ENCODE assay signal across 11 cellular contexts in the genomic region with DNA sequence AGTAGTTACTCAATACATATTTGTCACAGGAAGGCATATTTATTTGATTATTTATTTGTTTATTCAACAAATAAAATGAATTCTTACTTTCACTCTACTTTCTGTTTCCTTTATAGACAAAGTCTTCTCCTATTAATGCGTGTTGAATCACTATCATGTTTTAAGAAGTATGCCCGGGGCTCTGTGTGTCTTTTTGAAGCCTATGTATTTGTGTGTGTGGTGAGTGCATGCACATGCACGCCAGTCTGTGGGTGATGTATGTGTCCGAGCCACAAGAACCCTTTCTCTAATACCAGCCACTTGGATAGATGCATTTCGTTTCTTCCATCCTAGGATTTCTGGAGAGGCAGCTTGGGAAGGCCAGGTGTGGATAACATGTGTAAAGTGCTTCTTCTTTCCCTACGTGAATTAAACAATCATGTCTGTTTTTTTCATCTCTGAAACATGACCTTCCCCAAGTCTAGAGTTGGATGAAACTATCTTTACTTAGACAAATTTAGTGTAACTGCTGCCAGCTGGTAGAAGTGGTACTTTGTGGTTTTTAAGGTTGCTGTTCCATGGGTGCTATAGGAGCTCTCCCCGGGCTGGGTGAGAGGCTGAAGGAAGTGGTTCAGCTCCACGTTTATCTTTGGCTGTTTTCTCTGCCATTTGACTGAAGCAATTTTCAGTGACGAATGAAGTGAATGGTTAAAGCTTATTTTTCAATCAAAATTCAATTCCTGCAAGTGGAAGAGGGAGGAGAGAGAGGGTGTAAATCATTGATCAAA. TPM values are rescaled to one million over a fixed set of nuclear protein-coding genes. Genes with fewer than 3 reads are reported as not detected.
A peak's percentile ranks its signal among the peaks of the same experiment; 100 is the strongest.
DNase-seq lines count a peak whose midpoint lies in the region; ATAC-seq, FAIRE-seq and TF ChIP-seq lines count a peak whose summit lies in the region.
"Had no signal": no experiment of that assay in that cellular context is flagged by ENCODE, and none has a peak within 500 bp of the region (broad histone marks: within the 10 kb centered on the region; RNA-seq: fewer than 3 reads in every experiment).

No MANE protein-coding gene starts in this region.

- ATAC-seq in GM23338: no peak
- ATAC-seq in activated CD8-positive, alpha-beta T cell treated with anti-CD3 and anti-CD28 coated beads for 36 hours: no peak

- no peak overlapping the region for H3K27ac ChIP-seq in GM23338 (ENCODE audit: low read depth)
- H3K27ac ChIP-seq in neural progenitor cell: no peak overlapping the region

- H3K27me3 ChIP-seq in GM23338 (ENCODE audit: insufficient read depth): no peaks in the 10 kb centered on the region
- H3K27me3 ChIP-seq in bronchial epithelial cell (ENCODE audit: control insufficient read depth, insufficient read depth, low read length): no peaks in the 10 kb centered on the region
- no peaks in the 10 kb centered on the region for H3K27me3 ChIP-seq in neural progenitor cell

- H3K9me3 ChIP-seq in neural progenitor cell (ENCODE audit: low read depth): no peaks in the 10 kb centered on the region
- H3K9me3 ChIP-seq: prostate gland had no signal

- H3K9ac ChIP-seq in neural progenitor cell: no peak overlapping the region

- H3K36me3 Mint-ChIP-seq in GM23338 (ENCODE audit: low read depth): peaks cover 9% of the 10 kb centered on the region; the same call in 2 of the 3 replicates
- no peaks in the 10 kb centered on the region for H3K36me3 Mint-ChIP-seq in neural progenitor cell
- H3K36me3 Mint-ChIP-seq in activated CD8-positive, alpha-beta T cell treated with anti-CD3 and anti-CD28 coated beads for 36 hours (ENCODE audit: low read depth): no peaks in the 10 kb centered on the region

- H2AFZ ChIP-seq in GM23338: peak overlapping the region; percentile 99
- H2AFZ ChIP-seq in neural progenitor cell (replicated peaks): peak overlapping the region; percentile 75

- FAIRE-seq in bronchial epithelial cell (lab: Jason Lieb, UNC): no peak

- POLR2A ChIA-PET in activated CD8-positive, alpha-beta T cell treated with anti-CD3 and anti-CD28 coated beads for 36 hours (lab: Charles Lee): no interaction called here

- intact Hi-C loops in activated CD8-positive, alpha-beta T cell treated with anti-CD3 and anti-CD28 coated beads for 36 hours (cut with micrococcal nuclease): no loop called here

- H3K79me2 ChIP-seq in GM23338 (replicated peaks; ENCODE audit: insufficient read depth): no peaks in the 10 kb centered on the region
- H3K79me2 ChIP-seq in neural progenitor cell (ENCODE audit: low read depth): no peaks in the 10 kb centered on the region

- H3K9me3 Mint-ChIP-seq in GM23338 (peaks cover 7% of the 10 kb centered on the region; the same call in 2 of the 3 replicates), neural progenitor cell (no peaks in the 10 kb centered on the region)
- H3K9me3 Mint-ChIP-seq in activated CD8-positive, alpha-beta T cell treated with anti-CD3 and anti-CD28 coated beads for 36 hours: no peaks in the 10 kb centered on the region
- H3K9me3 Mint-ChIP-seq: activated naive CD4-positive, alpha-beta T cell treated with anti-CD3 and anti-CD28 coated beads for 36 hours had no signal

- H3K27me3 Mint-ChIP-seq in GM23338 (ENCODE audit: insufficient read depth, low read depth, poor library complexity) (peaks cover 16% of the 10 kb centered on the region), neural progenitor cell (ENCODE audit: insufficient read depth, low read depth) (peaks cover 2% of the 10 kb centered on the region)
- H3K27me3 Mint-ChIP-seq in activated CD8-positive, alpha-beta T cell treated with anti-CD3 and anti-CD28 coated beads for 36 hours: peaks cover 12% of the 10 kb centered on the region

- H3K4me1 Mint-ChIP-seq in GM23338 (peaks cover 47% of the 10 kb centered on the region), neural progenitor cell (peaks cover 33% of the 10 kb centered on the region)
- H3K4me1 Mint-ChIP-seq in activated CD8-positive, alpha-beta T cell treated with anti-CD3 and anti-CD28 coated beads for 36 hours (ENCODE audit: low read depth): no peaks in the 10 kb centered on the region

- DNase-seq in GM23338 (ENCODE audit: low spot score) (no peak), NCI-H187 treated with DMSO at 0.1 percent for 48 hours (lab: John Stamatoyannopoulos, UW) (peak; percentile 82), bronchial epithelial cell (ENCODE audit: low read depth) (peak; percentile 75), neural progenitor cell (ENCODE audit: low spot score) (no peak), NCI-H446 (lab: John Stamatoyannopoulos, UW) (no peak)
- DNase-seq in activated CD8-positive, alpha-beta memory T cell treated with anti-CD3 and anti-CD28 coated beads, Interleukin-2, amount 50 U/mL, for 48 hours: no peak
- no peak for DNase-seq in activated CD8-positive, alpha-beta T cell treated with anti-CD3 and anti-CD28 coated beads for 36 hours
- no peak for DNase-seq in activated CD4-positive, alpha-beta T cell treated with anti-CD3 and anti-CD28 coated beads, Interleukin-2, amount 50 U/mL, for 4 hours
- DNase-seq: activated naive CD4-positive, alpha-beta T cell treated with anti-CD3 and anti-CD28 coated beads for 36 hours had no signal

- H3K27ac Mint-ChIP-seq in GM23338 (no peak overlapping the region), neural progenitor cell (peak overlapping the region; percentile 92)
- H3K27ac Mint-ChIP-seq in activated CD8-positive, alpha-beta T cell treated with anti-CD3 and anti-CD28 coated beads for 36 hours: no peak overlapping the region
- H3K27ac Mint-ChIP-seq: activated naive CD4-positive, alpha-beta T cell treated with anti-CD3 and anti-CD28 coated beads for 36 hours had no signal

- H3K4me3 Mint-ChIP-seq in GM23338 (no peak overlapping the region), neural progenitor cell (no peak overlapping the region)
- H3K4me3 Mint-ChIP-seq in activated CD8-positive, alpha-beta T cell treated with anti-CD3 and anti-CD28 coated beads for 36 hours: no peak overlapping the region
- H3K4me3 Mint-ChIP-seq: activated naive CD4-positive, alpha-beta T cell treated with anti-CD3 and anti-CD28 coated beads for 36 hours had no signal

- no peak for TF ChIP-seq CTCF in GM23338 (conservative IDR thresholded peaks at IDR 0.05; ENCODE audit: low read depth in 2 of 2)
- TF ChIP-seq CTCF in bronchial epithelial cell (IDR thresholded peaks at IDR 0.05; ENCODE audit: insufficient read depth, low read length, severe bottlenecking): no peak
- no peak for TF ChIP-seq CTCF in neural progenitor cell (IDR thresholded peaks at IDR 0.05)
- no peak for TF ChIP-seq CTCF in activated CD8-positive, alpha-beta T cell treated with anti-CD3 and anti-CD28 coated beads for 36 hours (IDR thresholded peaks at IDR 0.05)

- H3K4me2 ChIP-seq in GM23338 (no peak overlapping the region), neural progenitor cell (no peak overlapping the region)

- H3K4me3 ChIP-seq in GM23338 (no peak overlapping the region), bronchial epithelial cell (ENCODE audit: low read depth, low read length) (no peak overlapping the region), neural progenitor cell (no peak overlapping the region)
- H3K4me3 ChIP-seq: prostate gland had no signal

- CTCF ChIA-PET in activated CD8-positive, alpha-beta T cell treated with anti-CD3 and anti-CD28 coated beads for 36 hours (lab: Charles Lee): no interaction called here

- H3F3A ChIP-seq in GM23338 (replicated peaks; ENCODE audit: low read depth) (no peaks in the 10 kb centered on the region; the same call in 1 of the 2 replicates), neural progenitor cell (ENCODE audit: low read depth) (peaks cover 13% of the 10 kb centered on the region)

- 0 out of 2 replicates have a peak, but pooled peaks cover 5% of the 10 kb centered on the region for H3K9me2 ChIP-seq in GM23338 (ENCODE audit: insufficient read depth)

- H3K36me3 ChIP-seq in GM23338 (ENCODE audit: insufficient read depth) (no peaks in the 10 kb centered on the region), bronchial epithelial cell (ENCODE audit: control insufficient read depth, insufficient read depth, low read length) (no peaks in the 10 kb centered on the region), neural progenitor cell (no peaks in the 10 kb centered on the region)
- H3K36me3 ChIP-seq: prostate gland, WERI-Rb-1 had no signal

- H4K20me1 ChIP-seq in GM23338 (replicated peaks; ENCODE audit: insufficient read depth) (no peaks in the 10 kb centered on the region), neural progenitor cell (ENCODE audit: low read depth) (no peaks in the 10 kb centered on the region)

- H3K4me1 ChIP-seq in GM23338 (ENCODE audit: insufficient read depth) (peaks cover 25% of the 10 kb centered on the region), neural progenitor cell (peaks cover 10% of the 10 kb centered on the region)
- H3K4me1 ChIP-seq: prostate gland had no signal

TF ChIP-seq in GM23338, 12 proteins besides CTCF, POLR2A, EP300 and RAD21 (continues in another document):
- no peak for TF ChIP-seq JUNB (IDR thresholded peaks at IDR 0.05; ENCODE audit: unreplicated experiment)

RNA-seq across cellular contexts. Expression of a gene that starts 46.8 kb away (rescaled TPM):
- 12.7 and 22.4 TPM in 2 replicates for total RNA-seq in GM23338 (2014; rRNA removed; shearing (Covaris generic))
- polyA plus RNA-seq in GM23338 (2016; fragmentation: Nextera tagmentation; extraction: Ambion mirVana): 17.9 and 19.0 TPM in 2 replicates
- total RNA-seq in bronchial epithelial cell: 4.0 and 4.5 TPM in 2 replicates
- total RNA-seq in neural progenitor cell (ENCODE audit: low replicate concordance): 1.8 and 2.7 TPM in 2 replicates
- 1 to 10 TPM; 1.7 to 2.8 TPM for total RNA-seq in activated CD8-positive, alpha-beta T cell treated with anti-CD3 and anti-CD28 coated beads for 36 hours

RNA-seq across cellular contexts. Expression of a gene that starts 55.0 kb away (rescaled TPM):
- 51.3 and 65.4 TPM in 2 replicates for total RNA-seq in GM23338 (2014; rRNA removed; shearing (Covaris generic))
- 73.5 and 76.7 TPM in 2 replicates for polyA plus RNA-seq in GM23338 (2016; fragmentation: Nextera tagmentation; extraction: Ambion mirVana)
- total RNA-seq in bronchial epithelial cell (420 and 469 TPM in 2 replicates), neural progenitor cell (ENCODE audit: low replicate concordance) (36.3 and 41.8 TPM in 2 replicates)
- 10 to 100 TPM; 34.2 to 34.7 TPM for total RNA-seq in activated CD8-positive, alpha-beta T cell treated with anti-CD3 and anti-CD28 coated beads for 36 hours

Comparison
In these comparisons a context has a peak if more than half of its experiments do, and no peak if none do; other contexts are left out.
1. DNase-seq: peak in NCI-H187 treated with DMSO at 0.1 percent for 48 hours (single experiment) and bronchial epithelial cell (single experiment); none in GM23338 (single experiment), neural progenitor cell (single experiment), activated CD8-positive, alpha-beta memory T cell treated with anti-CD3 and anti-CD28 coated beads, Interleukin-2, amount 50 U/mL, for 48 hours (single experiment), activated CD8-positive, alpha-beta T cell treated with anti-CD3 and anti-CD28 coated beads for 36 hours (single experiment), NCI-H446 (0 of 2) and activated CD4-positive, alpha-beta T cell treated with anti-CD3 and anti-CD28 coated beads, Interleukin-2, amount 50 U/mL, for 4 hours (0 of 2).